ENCODE assay signal across 23 cellular contexts in genomic region chr12:98403936-98404335, GRCh38.
A peak's percentile ranks its signal among the peaks of the same experiment; 100 is the strongest.
DNase-seq lines count a peak whose midpoint lies in the region; ATAC-seq, FAIRE-seq and TF ChIP-seq lines count a peak whose summit lies in the region.
"Had no signal": no experiment of that assay in that cellular context is flagged by ENCODE, and none has a peak within 500 bp of the region (broad histone marks: within the 10 kb centered on the region; RNA-seq: fewer than 3 reads in every experiment).

No MANE protein-coding gene starts in this region.

- peak overlapping the region; percentile 21 for H3K27ac ChIP-seq in HUES48 (ENCODE audit: low read depth, low read length)
- H3K27ac ChIP-seq in kidney (ENCODE audit: low read depth in 2 of 2, low read length in 2 of 2) = no peak overlapping the region
- H3K27ac ChIP-seq: parathyroid adenoma, stomach had no signal

- intact Hi-C loops in kidney (cut with DNase I) = no loop called here

- TF ChIP-seq CTCF in GM12865 (IDR thresholded peaks at IDR 0.05; ENCODE audit: insufficient read depth, low read depth, low read length, missing control alignments) (no peak), kidney (IDR thresholded peaks at IDR 0.05; ENCODE audit: borderline replicate concordance, extremely low read depth, insufficient read depth) (no peak)

- no peak overlapping the region for H3K9ac ChIP-seq in HUES48 (ENCODE audit: low read depth, low read length)
- no peak overlapping the region for H3K9ac ChIP-seq in kidney (ENCODE audit: low read length in 2 of 2)
- H3K9ac ChIP-seq: parathyroid adenoma had no signal

- H3K4me3 ChIP-seq in GM12865 (ENCODE audit: low read depth, low read length) (no peak overlapping the region), HUES48 (ENCODE audit: low read depth, low read length) (no peak overlapping the region), kidney (ENCODE audit: low read length in 2 of 2) (no peak overlapping the region)
- H3K4me3 ChIP-seq: stomach had no signal

- peak; percentile 7 for DNase-seq in GM12865 (ENCODE audit: low read depth)
- DNase-seq in RPMI8226 = no peak
- DNase-seq in NCI-H774 (lab: John Stamatoyannopoulos, UW) = no peak
- no peak for DNase-seq in kidney
- DNase-seq: activated CD4-positive, alpha-beta T cell treated with anti-CD3 and anti-CD28 coated beads for 4 hours; activated CD8-positive, alpha-beta memory T cell treated with anti-CD3 and anti-CD28 coated beads, Interleukin-2, amount 50 U/mL, for 48 hours; activated naive CD4-positive, alpha-beta T cell treated with anti-CD3 and anti-CD28 coated beads for 36 hours; EL; naive thymus-derived CD8-positive, alpha-beta T cell; NCI-H1436; NCI-H748 treated with DMSO at 0.1 percent for 48 hours; stimulated activated CD4-positive, alpha-beta T cell treated with anti-CD3 and anti-CD28 coated beads, Interleukin-2, amount 100 ng/mL, for 24 hours; stomach had no signal

- H3K4me1 ChIP-seq in HUES48 (ENCODE audit: control insufficient read depth, insufficient read depth, low read length) = peaks cover 24% of the 10 kb centered on the region
- H3K4me1 ChIP-seq in kidney (ENCODE audit: control insufficient read depth in 1 of 2, insufficient read depth in 1 of 2, low read depth in 1 of 2, low read length in 2 of 2) = peaks cover 0 to 2% of the 10 kb centered on the region in 2 donors
- H3K4me1 ChIP-seq: parathyroid adenoma had no signal

- no peak for FAIRE-seq in kidney (lab: Jason Lieb, UNC)
- FAIRE-seq: H54, islet of Langerhans, urothelium cell line had no signal

- ATAC-seq in GM19395 (IDR thresholded peaks at IDR 0.05; ENCODE audit: unreplicated experiment) (peak; percentile 37), esophagus mucosa (peak; percentile 15), GM18858 (IDR thresholded peaks at IDR 0.05; ENCODE audit: unreplicated experiment) (no peak)
- ATAC-seq: naive thymus-derived CD8-positive, alpha-beta T cell; Panc1; SK-N-SH treated with all-trans-retinoic acid at 6 μM for 48 hours had no signal

- peaks cover 5% of the 10 kb centered on the region; the same call in 1 of the 2 replicates for H3K9me3 ChIP-seq in HUES48 (ENCODE audit: control insufficient read depth, insufficient read depth, low read length)
- H3K9me3 ChIP-seq in kidney (ENCODE audit: control insufficient read depth in 1 of 2, low read length in 2 of 2) = peaks cover 0 to 6% of the 10 kb centered on the region in 2 donors

- H3K36me3 ChIP-seq in HUES48 (ENCODE audit: control insufficient read depth, insufficient read depth, low read length) (no peaks in the 10 kb centered on the region), kidney (ENCODE audit: control insufficient read depth in 1 of 2, insufficient read depth in 2 of 2, low read length in 2 of 2) (no peaks in the 10 kb centered on the region)
- H3K36me3 ChIP-seq: stomach had no signal

- H3K27me3 ChIP-seq in HUES48 (ENCODE audit: control insufficient read depth, insufficient read depth, low read length) = no peaks in the 10 kb centered on the region; the same call in 1 of the 2 replicates
- H3K27me3 ChIP-seq: stomach had no signal
